3 cellular contexts compared by ENCODE assay signal in genomic region chr21:25871566-25871965, GRCh38.
TF ChIP-seq lines count a peak whose summit lies in the region.

No MANE protein-coding gene starts in this region.

TF ChIP-seq in SK-N-SH treated with all-trans-retinoic acid at 6 μM for 48 hours, 23 proteins besides CTCF, POLR2A, EP300 and RAD21 (continues in another document):
- TF ChIP-seq POU6F1 (CRISPR knock-in tag; IDR thresholded peaks at IDR 0.05; ENCODE audit: borderline replicate concordance, low read depth) = no peak
- TF ChIP-seq ZNF8 (CRISPR knock-in tag; IDR thresholded peaks at IDR 0.05) = no peak
- TF ChIP-seq OSR1 (CRISPR knock-in tag; IDR thresholded peaks at IDR 0.05) = no peak
- TF ChIP-seq ISL1 (CRISPR knock-in tag; IDR thresholded peaks at IDR 0.05) = no peak
- TF ChIP-seq GLIS3 (CRISPR knock-in tag; IDR thresholded peaks at IDR 0.05) = no peak
- TF ChIP-seq ZFP30 (CRISPR knock-in tag; IDR thresholded peaks at IDR 0.05) = no peak
- TF ChIP-seq ARNTL (CRISPR knock-in tag; IDR thresholded peaks at IDR 0.05; ENCODE audit: borderline replicate concordance, low read depth) = no peak
- no peak for TF ChIP-seq ZFP3 (CRISPR knock-in tag; IDR thresholded peaks at IDR 0.05)
- TF ChIP-seq PATZ1 (CRISPR knock-in tag; IDR thresholded peaks at IDR 0.05; ENCODE audit: borderline replicate concordance) = no peak
- TF ChIP-seq SNAI2 (CRISPR knock-in tag; IDR thresholded peaks at IDR 0.05) = no peak
- no peak for TF ChIP-seq CSRNP3 (CRISPR knock-in tag; IDR thresholded peaks at IDR 0.05)

TF ChIP-seq in HCT116, 20 proteins besides CTCF, POLR2A, EP300 and RAD21 (continued from another document):
- TF ChIP-seq FOSL1 (IDR thresholded peaks at IDR 0.05; ENCODE audit: low read depth) (no peak), EZH2phosphoT487 (IDR thresholded peaks at IDR 0.05; ENCODE audit: borderline replicate concordance) (no peak), CEBPB (IDR thresholded peaks at IDR 0.05; ENCODE audit: low read depth) (no peak)
TF ChIP-seq in HCT116: peak in this region for 0.

TF ChIP-seq in WTC11, 78 proteins besides CTCF, POLR2A, EP300 and RAD21 (continued from another document):
- no peak for TF ChIP-seq ARID4B (CRISPR knock-in tag; IDR thresholded peaks at IDR 0.05; ENCODE audit: borderline replicate concordance)
